In genomic region chr7:131305152-131305551, GRCh38 we compare ENCODE assay signal across 2 cellular contexts.
TF ChIP-seq lines count a peak whose summit lies in the region.

No MANE protein-coding gene starts in this region.

TF ChIP-seq in HepG2, 621 proteins besides CTCF, POLR2A, EP300 and RAD21 (continues in another document):
- TF ChIP-seq ARID3A (IDR thresholded peaks at IDR 0.05; ENCODE audit: low read depth, low read length): peak; percentile 47; the same call in 1 of the 2 replicates
- TF ChIP-seq ZFP41 (CRISPR knock-in tag; IDR thresholded peaks at IDR 0.05; ENCODE audit: borderline replicate concordance): no peak
- peak; percentile 75 for TF ChIP-seq CEBPG (CRISPR knock-in tag; IDR thresholded peaks at IDR 0.05)
- 0 out of 2 replicates have a peak, but pooled peaks have one; percentile 30 for TF ChIP-seq HNF1A (IDR thresholded peaks at IDR 0.05; ENCODE audit: low read depth)
- TF ChIP-seq HNF1A (CRISPR knock-in tag; IDR thresholded peaks at IDR 0.05; ENCODE audit: borderline replicate concordance): no peak
- TF ChIP-seq ZNF609 (CRISPR knock-in tag; IDR thresholded peaks at IDR 0.05; ENCODE audit: borderline replicate concordance): peak; percentile 81
- TF ChIP-seq JUNB (CRISPR knock-in tag; IDR thresholded peaks at IDR 0.05; ENCODE audit: borderline replicate concordance): no peak
- peak; percentile 98 for TF ChIP-seq ZNF12 (CRISPR knock-in tag; IDR thresholded peaks at IDR 0.05)
- peak; percentile 40; the same call in 1 of the 2 replicates for TF ChIP-seq CREM (IDR thresholded peaks at IDR 0.05)
- no peak for TF ChIP-seq CREM (CRISPR knock-in tag; IDR thresholded peaks at IDR 0.05)
- no peak for TF ChIP-seq SYNCRIP (IDR thresholded peaks at IDR 0.05; ENCODE audit: insufficient read depth, low read depth, low read length)
- 0 out of 2 replicates have a peak, but pooled peaks have one; percentile 21 for TF ChIP-seq HDAC2 (CRISPR knock-in tag; IDR thresholded peaks at IDR 0.05)
- TF ChIP-seq RXRB (CRISPR knock-in tag; IDR thresholded peaks at IDR 0.05; ENCODE audit: borderline replicate concordance): 0 out of 2 replicates have a peak, but pooled peaks have one; percentile 17
- no peak for TF ChIP-seq FOXA1 (IDR thresholded peaks at IDR 0.05)
- TF ChIP-seq FOXA1 (CRISPR knock-in tag; IDR thresholded peaks at IDR 0.05): peak; percentile 56
- no peak for TF ChIP-seq TBX2 (CRISPR knock-in tag; IDR thresholded peaks at IDR 0.05; ENCODE audit: borderline replicate concordance)
- TF ChIP-seq SOX5 (CRISPR knock-in tag; IDR thresholded peaks at IDR 0.05; ENCODE audit: borderline replicate concordance): peak; percentile 86

TF ChIP-seq in K562, 482 proteins besides CTCF, POLR2A, EP300 and RAD21:
- TF ChIP-seq ZNF75A (CRISPR knock-in tag; IDR thresholded peaks at IDR 0.05) (no peak), CEBPB (tag; IDR thresholded peaks at IDR 0.05) (peak; percentile 28; the same call in 1 of the 2 replicates), CEBPG (CRISPR knock-in tag; IDR thresholded peaks at IDR 0.05) (no peak), CEBPG (tag; conservative IDR thresholded peaks at IDR 0.05 in 1 of 2, IDR thresholded peaks at IDR 0.05 in 1 of 2) (peak in 1 of 2 experiments; percentile 45; a peak in 1 of 4 replicates)
